8 cellular contexts compared by ENCODE assay signal in the genomic region with DNA sequence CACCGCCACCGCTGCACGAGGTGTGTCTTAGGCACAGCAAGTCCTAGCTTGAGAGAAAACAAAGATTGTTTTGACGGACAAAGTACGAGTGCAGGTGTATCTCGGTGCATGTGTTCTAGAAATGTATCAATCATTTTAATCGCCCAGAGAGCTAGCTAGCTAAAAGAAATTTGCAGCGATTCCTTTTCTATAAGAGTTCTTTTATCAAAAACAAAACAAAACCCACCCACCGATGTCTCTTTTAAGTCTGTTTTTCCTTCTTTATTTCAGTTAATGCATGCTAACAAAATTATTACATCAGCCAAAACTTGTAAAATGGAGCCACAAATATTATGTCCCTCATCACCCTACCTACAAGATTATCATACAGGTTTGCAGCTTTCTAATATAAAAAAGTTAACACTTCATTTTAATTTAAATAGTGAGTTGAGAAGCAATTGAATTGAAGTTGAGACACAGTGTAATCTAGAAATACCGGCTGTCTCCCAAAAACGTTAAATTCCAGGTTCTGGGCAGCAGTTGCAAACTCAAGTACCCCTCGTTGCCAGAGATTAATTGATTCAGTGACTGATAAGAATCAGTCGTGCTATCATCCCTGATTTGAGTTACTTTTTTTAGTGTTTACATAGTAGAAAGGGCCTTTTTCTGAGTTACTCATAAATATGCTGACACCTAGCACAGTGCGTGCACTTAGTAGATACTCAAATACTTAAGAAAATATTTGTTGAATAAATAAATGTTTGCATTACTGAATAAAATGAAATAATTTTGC. TPM values are rescaled to one million over a fixed set of nuclear protein-coding genes. Genes with fewer than 3 reads are reported as not detected.
DNase-seq lines count a peak whose midpoint lies in the region; ATAC-seq, FAIRE-seq and TF ChIP-seq lines count a peak whose summit lies in the region.

No MANE protein-coding gene starts in this region.

- POLR2A ChIA-PET in MCF 10A (lab: Yijun Ruan, JAX), result interaction anchor here (0.6 to 4.9 kb wide), 11 partner anchors 9 to 1400 kb away, joined by 3 to 42 read pairs (median 4); partner anchors contain the start of genes BCL10 and C1orf52

- H3K27ac Mint-ChIP-seq in Calu3 (ENCODE audit: unreplicated experiment) (peak overlapping the region; percentile 94), MCF 10A (ENCODE audit: low read depth, unreplicated experiment) (peak overlapping the region; percentile 76)

- H3K9ac ChIP-seq in muscle layer of colon (ENCODE audit: low read length), result peak overlapping the region; percentile 26

- TF ChIP-seq CTCF in Calu3 (IDR thresholded peaks at IDR 0.05; ENCODE audit: unreplicated experiment), result no peak
- no peak for TF ChIP-seq CTCF in MCF 10A (IDR thresholded peaks at IDR 0.05; ENCODE audit: unreplicated experiment)

- H3K4me3 Mint-ChIP-seq in Calu3 (ENCODE audit: low read depth, unreplicated experiment) (peak overlapping the region; percentile 94), MCF 10A (ENCODE audit: unreplicated experiment) (peak overlapping the region; percentile 93)

- peak overlapping the region; percentile 81 to 99 for H3K4me3 ChIP-seq in muscle layer of colon (ENCODE audit: low read depth in 1 of 2, low read length in 2 of 2)

- H3K9me3 ChIP-seq in muscle layer of colon (ENCODE audit: low read length), result no peaks in the 10 kb centered on the region

- CTCF ChIA-PET in Calu3 (lab: Charles Lee) (no interaction called here), MCF 10A (lab: Yijun Ruan, JAX) (interaction anchor here (1.0 to 1.5 kb wide), 4 partner anchors 52 to 258 kb away, joined by 3 to 5 read pairs (median 4); partner anchors contain the start of gene C1orf52)

- no peaks in the 10 kb centered on the region for H3K9me3 Mint-ChIP-seq in Calu3 (ENCODE audit: low read depth, unreplicated experiment)
- H3K9me3 Mint-ChIP-seq in MCF 10A (ENCODE audit: unreplicated experiment), result no peaks in the 10 kb centered on the region

- ATAC-seq in HG03175 (IDR thresholded peaks at IDR 0.05; ENCODE audit: unreplicated experiment) (peak; percentile 13), GM21423 (IDR thresholded peaks at IDR 0.05; ENCODE audit: unreplicated experiment) (no peak), HG03460 (IDR thresholded peaks at IDR 0.05; ENCODE audit: unreplicated experiment) (no peak)

- H3K27me3 ChIP-seq in muscle layer of colon (ENCODE audit: control insufficient read depth in 1 of 2, insufficient read depth in 2 of 2, low read length in 2 of 2), result no peaks in the 10 kb centered on the region

- H3K36me3 Mint-ChIP-seq in Calu3 (ENCODE audit: insufficient read depth, unreplicated experiment) (peaks cover 37% of the 10 kb centered on the region), MCF 10A (ENCODE audit: insufficient read depth, unreplicated experiment) (no peaks in the 10 kb centered on the region)

- peaks cover 7% of the 10 kb centered on the region for H3K4me1 ChIP-seq in muscle layer of colon (ENCODE audit: insufficient read depth, low read length)

- no peaks in the 10 kb centered on the region for H3K36me3 ChIP-seq in muscle layer of colon (ENCODE audit: insufficient read depth, low read length)

- H3K4me1 Mint-ChIP-seq in Calu3 (ENCODE audit: low read depth, unreplicated experiment), result peaks cover 9% of the 10 kb centered on the region
- H3K4me1 Mint-ChIP-seq in MCF 10A (ENCODE audit: insufficient read depth, unreplicated experiment), result peaks cover 14% of the 10 kb centered on the region

- H3K27ac ChIP-seq in muscle layer of colon (ENCODE audit: low read depth, low read length), result peak overlapping the region; percentile 99

- TSS peak; percentile 83 for BruUV-seq in Calu3 (replicated peaks; lab: Mats Ljungman, UMichigan)
- TSS peak; percentile 48 for BruUV-seq in MCF 10A (replicated peaks; lab: Mats Ljungman, UMichigan)

- no peak for FAIRE-seq in RCC 7860 (lab: Jason Lieb, UNC)

- DNase-seq in Calu3 (no peak), MCF 10A (ENCODE audit: unreplicated experiment) (no peak), RCC 7860 (ENCODE audit: low spot score) (no peak), NCI-H1092 (lab: John Stamatoyannopoulos, UW) (no peak)

- intact Hi-C loops in Calu3 (cut with micrococcal nuclease; ENCODE audit: unreplicated experiment), result loop anchor here (5.0 kb wide), 1 partner anchor 40 kb away; no protein-coding TSS in a partner anchor
- intact Hi-C loops in MCF 10A (cut with micrococcal nuclease), result no loop called here

- H3K27me3 Mint-ChIP-seq in Calu3 (ENCODE audit: unreplicated experiment) (no peaks in the 10 kb centered on the region), MCF 10A (ENCODE audit: insufficient read depth, unreplicated experiment) (no peaks in the 10 kb centered on the region)

RNA-seq across cellular contexts. Expression of gene SYDE2, which starts 1.5 kb away (rescaled TPM):
- total RNA-seq in Calu3 (2022) (8.3 and 10.4 TPM in 2 replicates), MCF 10A (2022) (4.3 and 5.9 TPM in 2 replicates)

RNA-seq across cellular contexts. Expression of gene C1orf52, which starts 57.2 kb away (rescaled TPM):
- 29.7 TPM in 2 replicates for total RNA-seq in Calu3 (2022)
- 29.6 and 31.7 TPM in 2 replicates for total RNA-seq in MCF 10A (2022)
